ENCODE assay signal across 8 cellular contexts in the genomic region with DNA sequence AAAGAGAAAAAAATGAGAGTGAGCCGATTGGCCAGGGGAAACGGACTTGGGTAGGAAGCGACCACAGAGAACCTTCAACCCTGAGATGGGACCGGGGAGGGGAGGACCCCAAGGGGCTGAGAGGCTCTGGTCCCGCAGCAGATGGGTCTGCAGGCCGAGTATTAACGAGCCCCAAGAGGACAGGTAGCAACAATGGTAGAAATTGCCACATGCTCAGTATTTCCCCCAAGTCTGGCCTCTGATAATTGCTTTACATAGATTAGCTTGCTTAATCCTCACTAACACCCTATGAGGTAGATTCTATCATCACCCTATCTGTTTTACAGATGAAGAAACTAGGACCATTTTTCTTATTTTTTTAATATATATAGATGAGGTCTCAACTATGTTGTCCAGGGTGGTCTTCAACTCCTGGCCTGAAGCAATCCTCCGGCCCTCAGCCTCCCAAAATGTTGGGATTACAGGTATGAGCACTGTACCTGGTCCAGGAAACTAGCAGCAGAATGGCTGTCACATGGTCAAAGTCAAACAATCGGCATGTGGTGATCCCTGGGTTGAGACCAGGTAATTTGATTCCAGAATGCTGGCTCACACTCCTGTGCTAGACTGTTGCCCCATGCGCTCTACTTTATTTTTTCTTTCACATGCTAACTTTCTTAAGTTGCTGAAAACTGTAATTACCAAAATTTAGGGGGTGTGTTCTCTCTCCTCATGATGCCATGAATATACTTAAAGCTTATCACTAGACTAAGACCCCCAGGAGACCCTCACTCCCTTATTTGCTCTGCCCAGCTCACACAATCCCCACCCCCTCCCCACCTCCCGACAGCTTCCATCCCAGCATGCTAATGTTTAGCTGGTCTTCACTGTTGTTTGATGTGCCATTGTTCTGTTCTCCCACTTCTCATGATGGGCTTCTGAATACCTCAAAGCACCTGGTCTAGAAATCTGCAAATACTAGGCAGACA.
DNase-seq lines count a peak whose midpoint lies in the region; ATAC-seq, FAIRE-seq and TF ChIP-seq lines count a peak whose summit lies in the region.

No MANE protein-coding gene starts in this region.

- no peak for TF ChIP-seq RAD21 in liver (IDR thresholded peaks at IDR 0.05)

- H3K36me3 Mint-ChIP-seq in CD8-positive, alpha-beta memory T cell = peaks cover 0 to 58% (median 10%) of the 10 kb centered on the region in 3 donors

- H3K4me3 Mint-ChIP-seq in CD8-positive, alpha-beta memory T cell = no peak overlapping the region

- FAIRE-seq in D721Med (lab: Jason Lieb, UNC) = no peak

- H3K9me3 ChIP-seq in CD8-positive, alpha-beta memory T cell (ENCODE audit: low read length) = no peaks in the 10 kb centered on the region
- H3K9me3 ChIP-seq in liver (ENCODE audit: control insufficient read depth in 4 of 4, low read length in 3 of 4) = no peaks in the 10 kb centered on the region

- DNase-seq in CD8-positive, alpha-beta memory T cell = no peak
- DNase-seq in SW480 (ENCODE audit: low spot score) (peak; percentile 25), D721Med (ENCODE audit: insufficient read length, low spot score) (no peak), EL (no peak), NAMALWA (ENCODE audit: low spot score) (no peak)

- POLR2A ChIA-PET in CD8-positive, alpha-beta memory T cell (lab: Charles Lee) = no interaction called here

- peak; percentile 6 for ATAC-seq in HG03159 (IDR thresholded peaks at IDR 0.05; ENCODE audit: unreplicated experiment)
- no peak for ATAC-seq in GM19452 (IDR thresholded peaks at IDR 0.05; ENCODE audit: unreplicated experiment)

- H3K27me3 Mint-ChIP-seq in CD8-positive, alpha-beta memory T cell = no peaks in the 10 kb centered on the region

- no peak overlapping the region for H3K27ac ChIP-seq in CD8-positive, alpha-beta memory T cell (ENCODE audit: low read depth, low read length)
- peak overlapping the region; percentile 44 to 59 for H3K27ac ChIP-seq in liver (ENCODE audit: low read depth in 1 of 2, low read length in 2 of 2)

- H3K27me3 ChIP-seq in CD8-positive, alpha-beta memory T cell (ENCODE audit: insufficient read depth, low read length, poor library complexity, severe bottlenecking) = no peaks in the 10 kb centered on the region
- H3K27me3 ChIP-seq in liver (ENCODE audit: control insufficient read depth in 4 of 4, insufficient read depth in 4 of 4, low read length in 3 of 4) = no peaks in the 10 kb centered on the region

- peak overlapping the region in 1 of 2 donors; percentile 28 for H3K9ac ChIP-seq in liver (ENCODE audit: low read depth in 1 of 2, low read length in 2 of 2)

- peak overlapping the region in 6 of 8 donors; percentile 11 to 94 (median 41) for H3K27ac Mint-ChIP-seq in CD8-positive, alpha-beta memory T cell

- peaks cover 5% of the 10 kb centered on the region for H3K4me1 ChIP-seq in CD8-positive, alpha-beta memory T cell (ENCODE audit: insufficient read depth, low read length)
- H3K4me1 ChIP-seq in liver (ENCODE audit: control insufficient read depth in 4 of 4, insufficient read depth in 4 of 4, low read length in 3 of 4) = peaks cover 0 to 29% (median 24%) of the 10 kb centered on the region in 4 donors

- peaks cover 8 to 41% (median 24%) of the 10 kb centered on the region in 3 donors for H3K4me1 Mint-ChIP-seq in CD8-positive, alpha-beta memory T cell

- 68% methylated on average over 11 of the region's 11 CpGs for WGBS in liver

- H3K36me3 ChIP-seq in CD8-positive, alpha-beta memory T cell (ENCODE audit: insufficient read depth, low read length) = peaks cover 3% of the 10 kb centered on the region
- peaks cover 0 to 10% (median 3%) of the 10 kb centered on the region in 4 donors for H3K36me3 ChIP-seq in liver (ENCODE audit: control insufficient read depth in 4 of 4, insufficient read depth in 3 of 4, low read depth in 1 of 4, low read length in 3 of 4)

- CTCF ChIA-PET in CD8-positive, alpha-beta memory T cell (lab: Charles Lee) = interaction anchor here (0.7 to 6.6 kb wide), 34 partner anchors 9 to 445 kb away, joined by 3 to 106 read pairs (median 4); a partner anchor contains a TSS

- no peaks in the 10 kb centered on the region for H3K9me3 Mint-ChIP-seq in CD8-positive, alpha-beta memory T cell

- no peak overlapping the region for H3K4me3 ChIP-seq in CD8-positive, alpha-beta memory T cell (ENCODE audit: low read length)
- H3K4me3 ChIP-seq in liver (ENCODE audit: low read depth in 1 of 3, low read length in 3 of 3) = no peak overlapping the region

- TF ChIP-seq CTCF in liver (IDR thresholded peaks at IDR 0.05; ENCODE audit: low read depth, low read length, missing input control) = no peak
- TF ChIP-seq CTCF in D721Med (IDR thresholded peaks at IDR 0.05; ENCODE audit: insufficient read depth, missing control alignments) = no peak

TF ChIP-seq in liver, 16 proteins besides CTCF, POLR2A, EP300 and RAD21:
- peak; percentile 19 to 20 for TF ChIP-seq RXRA (IDR thresholded peaks at IDR 0.05)
- TF ChIP-seq TAF1 (conservative IDR thresholded peaks at IDR 0.05) = no peak
- TF ChIP-seq, protein P1, sequence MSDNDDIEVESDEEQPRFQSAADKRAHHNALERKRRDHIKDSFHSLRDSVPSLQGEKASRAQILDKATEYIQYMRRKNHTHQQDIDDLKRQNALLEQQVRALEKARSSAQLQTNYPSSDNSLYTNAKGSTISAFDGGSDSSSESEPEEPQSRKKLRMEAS (IDR thresholded peaks at IDR 0.05) = no peak
- TF ChIP-seq, protein P2, sequence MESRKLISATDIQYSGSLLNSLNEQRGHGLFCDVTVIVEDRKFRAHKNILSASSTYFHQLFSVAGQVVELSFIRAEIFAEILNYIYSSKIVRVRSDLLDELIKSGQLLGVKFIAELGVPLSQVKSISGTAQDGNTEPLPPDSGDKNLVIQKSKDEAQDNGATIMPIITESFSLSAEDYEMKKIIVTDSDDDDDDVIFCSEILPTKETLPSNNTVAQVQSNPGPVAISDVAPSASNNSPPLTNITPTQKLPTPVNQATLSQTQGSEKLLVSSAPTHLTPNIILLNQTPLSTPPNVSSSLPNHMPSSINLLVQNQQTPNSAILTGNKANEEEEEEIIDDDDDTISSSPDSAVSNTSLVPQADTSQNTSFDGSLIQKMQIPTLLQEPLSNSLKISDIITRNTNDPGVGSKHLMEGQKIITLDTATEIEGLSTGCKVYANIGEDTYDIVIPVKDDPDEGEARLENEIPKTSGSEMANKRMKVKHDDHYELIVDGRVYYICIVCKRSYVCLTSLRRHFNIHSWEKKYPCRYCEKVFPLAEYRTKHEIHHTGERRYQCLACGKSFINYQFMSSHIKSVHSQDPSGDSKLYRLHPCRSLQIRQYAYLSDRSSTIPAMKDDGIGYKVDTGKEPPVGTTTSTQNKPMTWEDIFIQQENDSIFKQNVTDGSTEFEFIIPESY (IDR thresholded peaks at IDR 0.05) = no peak
- TF ChIP-seq HNF4A (conservative IDR thresholded peaks at IDR 0.05) = peak; percentile 21 to 35
- TF ChIP-seq GABPA (IDR thresholded peaks at IDR 0.05 in 1 of 2, conservative IDR thresholded peaks at IDR 0.05 in 1 of 2) = no peak
- TF ChIP-seq YY1 (IDR thresholded peaks at IDR 0.05) = no peak
